13 cellular contexts compared by ENCODE assay signal in genomic region chr21:31514598-31514997, GRCh38.
A peak's percentile ranks its signal among the peaks of the same experiment; 100 is the strongest.
DNase-seq lines count a peak whose midpoint lies in the region; ATAC-seq and TF ChIP-seq lines count a peak whose summit lies in the region.
"Had no signal": no experiment of that assay in that cellular context is flagged by ENCODE, and none has a peak within 500 bp of the region (broad histone marks: within the 10 kb centered on the region; RNA-seq: fewer than 3 reads in every experiment).

No MANE protein-coding gene starts in this region.

- TF ChIP-seq CTCF in mammary epithelial cell (conservative IDR thresholded peaks at IDR 0.05 in 1 of 2, IDR thresholded peaks at IDR 0.05 in 1 of 2; ENCODE audit: extremely low read depth in 1 of 2, insufficient read depth in 1 of 2, low read depth in 1 of 2, low read length in 2 of 2) (peak in 1 of 2 donors; percentile 40), MCF 10A (IDR thresholded peaks at IDR 0.05; ENCODE audit: unreplicated experiment) (no peak), body of pancreas (IDR thresholded peaks at IDR 0.05) (peak in 3 of 7 experiments; percentile 19 to 37 (median 33)), type B pancreatic cell (conservative IDR thresholded peaks at IDR 0.05) (peak; percentile 40)

- no peaks in the 10 kb centered on the region for H4K20me1 ChIP-seq in mammary epithelial cell (ENCODE audit: insufficient read depth, low read length)

- H3K4me3 ChIP-seq in mammary epithelial cell (replicated peaks in 1 of 3; ENCODE audit: insufficient read depth in 1 of 3, low read depth in 2 of 3, low read length in 3 of 3) (no peak overlapping the region), body of pancreas (no peak overlapping the region)

- no TSS peak for BruUV-seq in mammary epithelial cell (replicated peaks; lab: Mats Ljungman, UMichigan)
- no TSS peak for BruUV-seq in MCF 10A (replicated peaks; lab: Mats Ljungman, UMichigan)

- WGBS in mammary epithelial cell (ENCODE audit: low coverage, missing lambda C conversion rate), result 17% methylated on average over 8 of the region's 12 CpGs
- 22 to 26% methylated on average over 12 of the region's 12 CpGs for WGBS in body of pancreas, 2 donors

- no peak overlapping the region for H3K4me2 ChIP-seq in mammary epithelial cell (ENCODE audit: insufficient read depth, low read depth, low read length)

- no peak overlapping the region for H3K27ac Mint-ChIP-seq in MCF 10A (ENCODE audit: low read depth, unreplicated experiment)
- no peak overlapping the region for H3K27ac Mint-ChIP-seq in type B pancreatic cell
- H3K27ac Mint-ChIP-seq: activated CD4-positive, alpha-beta memory T cell treated with anti-CD3 and anti-CD28 coated beads, Interleukin-2, amount 10 ng/mL, durations not matched to agents 7 days and 5 days; nephron had no signal

- dilution Hi-C loops in mammary epithelial cell (cut with HindIII; ENCODE audit: low sequenced_read_pairs), result no loop called here

- CTCF ChIA-PET in mammary epithelial cell (lab: Charles Lee; ENCODE audit: low non-redundant PET), result no interaction called here
- CTCF ChIA-PET in MCF 10A (lab: Yijun Ruan, JAX), result interaction anchor here (1.0 kb wide), 1 partner anchor 333 kb away, joined by 4 read pairs; no protein-coding TSS in a partner anchor

- H3K36me3 Mint-ChIP-seq in MCF 10A (ENCODE audit: insufficient read depth, unreplicated experiment) (no peaks in the 10 kb centered on the region), type B pancreatic cell (peaks cover 5% of the 10 kb centered on the region)

- H3K4me1 ChIP-seq in mammary epithelial cell (ENCODE audit: insufficient read depth, low read length) (peaks cover 3% of the 10 kb centered on the region), body of pancreas (no peaks in the 10 kb centered on the region)

- intact Hi-C loops in mammary epithelial cell (cut with micrococcal nuclease), result no loop called here
- intact Hi-C loops in MCF 10A (cut with micrococcal nuclease), result no loop called here
- intact Hi-C loops in body of pancreas (cut with DNase I), result no loop called here
- intact Hi-C loops in left colon (cut with DNase I, micrococcal nuclease), result no loop called here

- H2AFZ ChIP-seq in mammary epithelial cell (ENCODE audit: low read depth, low read length), result peak overlapping the region; percentile 35

- peak; percentile 22 for DNase-seq in mammary epithelial cell
- no peak for DNase-seq in MCF 10A (ENCODE audit: unreplicated experiment)
- peak; percentile 23 to 49 (median 44) for DNase-seq in body of pancreas
- no peak for DNase-seq in left colon
- DNase-seq in type B pancreatic cell (ENCODE audit: extremely low spot score, unreplicated experiment), result no peak
- no peak for DNase-seq in stimulated activated naive CD8-positive, alpha-beta T cell treated with anti-CD3 and anti-CD28 coated beads, Interleukin-15, Interleukin-2, amounts not matched to agents 100 U/mL and 50 U/mL, for 24 hours
- DNase-seq: activated CD4-positive, alpha-beta memory T cell treated with anti-CD3 and anti-CD28 coated beads, Interleukin-2, amount 10 ng/mL, durations not matched to agents 7 days and 5 days; AML-193; aorta; Right ventricle myocardium superior had no signal

- ATAC-seq in body of pancreas (peak; percentile 89), left colon (peak; percentile 49), GM19397 (IDR thresholded peaks at IDR 0.05; ENCODE audit: unreplicated experiment) (no peak), HG02938 (IDR thresholded peaks at IDR 0.05; ENCODE audit: unreplicated experiment) (no peak)
- ATAC-seq in stimulated activated naive CD8-positive, alpha-beta T cell treated with anti-CD3 and anti-CD28 coated beads, Interleukin-15, Interleukin-2, amounts not matched to agents 100 U/mL and 50 U/mL, for 24 hours, result no peak

- H3K9me3 ChIP-seq in mammary epithelial cell (replicated peaks; ENCODE audit: insufficient read depth, low read length) (no peaks in the 10 kb centered on the region), body of pancreas (no peaks in the 10 kb centered on the region)

- no peaks in the 10 kb centered on the region for H3K27me3 ChIP-seq in mammary epithelial cell (ENCODE audit: insufficient read depth, low read length)
- no peaks in the 10 kb centered on the region for H3K27me3 ChIP-seq in body of pancreas

- H3K27ac ChIP-seq in mammary epithelial cell (ENCODE audit: insufficient read depth, low read depth, low read length) (no peak overlapping the region), body of pancreas (no peak overlapping the region)

- POLR2A ChIA-PET in MCF 10A (lab: Yijun Ruan, JAX), result no interaction called here

- TF ChIP-seq POLR2A in body of pancreas (IDR thresholded peaks at IDR 0.05), result no peak

- no peak overlapping the region for H3K4me3 Mint-ChIP-seq in MCF 10A (ENCODE audit: unreplicated experiment)
- no peak overlapping the region for H3K4me3 Mint-ChIP-seq in type B pancreatic cell
- H3K4me3 Mint-ChIP-seq: activated CD4-positive, alpha-beta memory T cell treated with anti-CD3 and anti-CD28 coated beads, Interleukin-2, amount 10 ng/mL, durations not matched to agents 7 days and 5 days; nephron had no signal

- no peak overlapping the region for H3K9ac ChIP-seq in mammary epithelial cell (ENCODE audit: insufficient read depth, low read length)

- H3K36me3 ChIP-seq in mammary epithelial cell (ENCODE audit: insufficient read depth, low read length) (no peaks in the 10 kb centered on the region), body of pancreas (replicated peaks in 1 of 2; ENCODE audit: insufficient read depth in 1 of 2, low read depth in 2 of 2) (no peaks in the 10 kb centered on the region)

- H3K27me3 Mint-ChIP-seq in MCF 10A (ENCODE audit: insufficient read depth, unreplicated experiment) (no peaks in the 10 kb centered on the region), type B pancreatic cell (no peaks in the 10 kb centered on the region)

- in situ Hi-C loops in mammary epithelial cell (cut with MboI; ENCODE audit: low sequenced_read_pairs in 2 of 2), result no loop called here

- peaks cover 3% of the 10 kb centered on the region for H3K4me1 Mint-ChIP-seq in MCF 10A (ENCODE audit: insufficient read depth, unreplicated experiment)
- H3K4me1 Mint-ChIP-seq in type B pancreatic cell (ENCODE audit: unreplicated experiment), result peaks cover 18% of the 10 kb centered on the region
- H3K4me1 Mint-ChIP-seq: nephron had no signal

- no peaks in the 10 kb centered on the region for H3K79me2 ChIP-seq in mammary epithelial cell (ENCODE audit: insufficient read depth, low read length)

- H3K9me3 Mint-ChIP-seq in MCF 10A (ENCODE audit: unreplicated experiment), result no peaks in the 10 kb centered on the region
- H3K9me3 Mint-ChIP-seq in type B pancreatic cell, result no peaks in the 10 kb centered on the region
- H3K9me3 Mint-ChIP-seq: activated CD4-positive, alpha-beta memory T cell treated with anti-CD3 and anti-CD28 coated beads, Interleukin-2, amount 10 ng/mL, durations not matched to agents 7 days and 5 days; nephron had no signal

Comparison
In these comparisons a context has a peak if more than half of its experiments do, and no peak if none do; other contexts are left out.
1. DNase-seq: peak in mammary epithelial cell (single experiment) and body of pancreas (4 of 4); none in MCF 10A (single experiment), left colon (0 of 2), type B pancreatic cell (single experiment) and stimulated activated naive CD8-positive, alpha-beta T cell treated with anti-CD3 and anti-CD28 coated beads, Interleukin-15, Interleukin-2, amounts not matched to agents 100 U/mL and 50 U/mL, for 24 hours (single experiment).
2. ATAC-seq: peak in body of pancreas (single experiment) and left colon (single experiment); none in stimulated activated naive CD8-positive, alpha-beta T cell treated with anti-CD3 and anti-CD28 coated beads, Interleukin-15, Interleukin-2, amounts not matched to agents 100 U/mL and 50 U/mL, for 24 hours (single experiment), GM19397 (single experiment) and HG02938 (single experiment).